ENCODE assay signal across 9 cellular contexts in genomic region chr20:35561268-35561667, GRCh38. TPM values are rescaled to one million over a fixed set of nuclear protein-coding genes. Genes with fewer than 3 reads are reported as not detected.
DNase-seq lines count a peak whose midpoint lies in the region; ATAC-seq and TF ChIP-seq lines count a peak whose summit lies in the region.
"Had no signal": no experiment of that assay in that cellular context is flagged by ENCODE, and none has a peak within 500 bp of the region (broad histone marks: within the 10 kb centered on the region; RNA-seq: fewer than 3 reads in every experiment).

No MANE protein-coding gene starts in this region.

- 28% methylated on average over 7 of the region's 7 CpGs for WGBS in liver

- no peak for ATAC-seq in GM19397 (IDR thresholded peaks at IDR 0.05; ENCODE audit: unreplicated experiment)
- no peak for ATAC-seq in HG02610 (IDR thresholded peaks at IDR 0.05; ENCODE audit: unreplicated experiment)

- H3K4me1 ChIP-seq in liver (ENCODE audit: control insufficient read depth in 4 of 4, insufficient read depth in 4 of 4, low read length in 3 of 4), result no peaks in the 10 kb centered on the region

- H3K4me3 ChIP-seq in GM06990 (replicated peaks; ENCODE audit: low read depth, low read length) (no peak overlapping the region), liver (ENCODE audit: low read depth in 1 of 3, low read length in 3 of 3) (no peak overlapping the region)
- H3K4me3 ChIP-seq: dorsolateral prefrontal cortex had no signal

- H3K36me3 ChIP-seq in GM06990 (ENCODE audit: control insufficient read depth, insufficient read depth, low read length) (peaks cover 8% of the 10 kb centered on the region), liver (ENCODE audit: control insufficient read depth in 4 of 4, insufficient read depth in 3 of 4, low read depth in 1 of 4, low read length in 3 of 4) (peaks cover 6 to 12% (median 10%) of the 10 kb centered on the region in 4 donors)

- TF ChIP-seq CTCF in GM06990 (IDR thresholded peaks at IDR 0.05; ENCODE audit: insufficient read depth, low read length, poor library complexity, severe bottlenecking) (peak; percentile 59), liver (IDR thresholded peaks at IDR 0.05; ENCODE audit: low read depth, low read length, missing input control) (peak; percentile 17)

- H3K9ac ChIP-seq in liver (ENCODE audit: low read depth in 1 of 2, low read length in 2 of 2), result no peak overlapping the region

- no peaks in the 10 kb centered on the region for H3K27me3 ChIP-seq in GM06990 (replicated peaks; ENCODE audit: control insufficient read depth, insufficient read depth, low read length)
- no peaks in the 10 kb centered on the region for H3K27me3 ChIP-seq in liver (ENCODE audit: control insufficient read depth in 4 of 4, insufficient read depth in 4 of 4, low read length in 3 of 4)
- H3K27me3 ChIP-seq: dorsolateral prefrontal cortex had no signal

- TF ChIP-seq RAD21 in liver (IDR thresholded peaks at IDR 0.05), result peak; percentile 60 to 68

- H3K27ac ChIP-seq in liver (ENCODE audit: low read depth in 1 of 2, low read length in 2 of 2), result no peak overlapping the region
- H3K27ac ChIP-seq: dorsolateral prefrontal cortex had no signal

- no peaks in the 10 kb centered on the region for H3K9me3 ChIP-seq in liver (ENCODE audit: control insufficient read depth in 4 of 4, low read length in 3 of 4)

- DNase-seq in AG08396 (ENCODE audit: low spot score), result peak; percentile 84
- no peak for DNase-seq in GM06990 (ENCODE audit: extremely low read depth, insufficient read length)
- DNase-seq in NCI-H2171 treated with DMSO at 0.1 percent for 48 hours (lab: John Stamatoyannopoulos, UW), result peak; percentile 57
- DNase-seq in astrocyte of the hippocampus (ENCODE audit: low read depth, low spot score), result peak; percentile 84
- no peak for DNase-seq in mucosa of gallbladder (ENCODE audit: low spot score)

TF ChIP-seq in liver, 16 proteins besides CTCF, POLR2A, EP300 and RAD21:
- TF ChIP-seq FOXA2 (IDR thresholded peaks at IDR 0.05), result no peak
- no peak for TF ChIP-seq ATF3 (IDR thresholded peaks at IDR 0.05)
- TF ChIP-seq MAX (IDR thresholded peaks at IDR 0.05), result no peak
- no peak for TF ChIP-seq NR2F2 (IDR thresholded peaks at IDR 0.05)
- TF ChIP-seq YY1 (IDR thresholded peaks at IDR 0.05), result no peak
- TF ChIP-seq EGR1 (IDR thresholded peaks at IDR 0.05; ENCODE audit: low read depth in 2 of 2), result no peak
- TF ChIP-seq REST (IDR thresholded peaks at IDR 0.05), result no peak
- no peak for TF ChIP-seq HNF4A (conservative IDR thresholded peaks at IDR 0.05)
- no peak for TF ChIP-seq RXRA (IDR thresholded peaks at IDR 0.05)
- TF ChIP-seq SP1 (IDR thresholded peaks at IDR 0.05), result no peak
- TF ChIP-seq GABPA (IDR thresholded peaks at IDR 0.05 in 1 of 2, conservative IDR thresholded peaks at IDR 0.05 in 1 of 2), result no peak
- no peak for TF ChIP-seq FOXA1 (IDR thresholded peaks at IDR 0.05)
- TF ChIP-seq ZBTB33 (IDR thresholded peaks at IDR 0.05), result no peak
- no peak for TF ChIP-seq TAF1 (conservative IDR thresholded peaks at IDR 0.05)
- TF ChIP-seq HNF4G (IDR thresholded peaks at IDR 0.05), result no peak
- TF ChIP-seq JUND (IDR thresholded peaks at IDR 0.05), result no peak

RNA-seq across cellular contexts. Expression of gene ERGIC3, which starts 19.4 kb away (rescaled TPM):
- total RNA-seq in liver (100 to 1,000 TPM; 110 to 167 TPM), mucosa of gallbladder (319 TPM)
- polyA plus RNA-seq in liver, result 100 to 1,000 TPM; 115 to 124 TPM

RNA-seq across cellular contexts. Expression of gene C20orf173, which starts 31.8 kb away (rescaled TPM):
- not detected for total RNA-seq in liver
- polyA plus RNA-seq in liver, result not detected
- total RNA-seq in mucosa of gallbladder, result not detected
- total RNA-seq: dorsolateral prefrontal cortex had no signal

RNA-seq across cellular contexts. Expression of gene SPAG4, which starts 54.4 kb away (rescaled TPM):
- total RNA-seq in liver (1 to 10 TPM; 3.3 to 3.5 TPM), mucosa of gallbladder (7.2 TPM)
- polyA plus RNA-seq in liver, result 1 to 10 TPM; 2.1 to 4.6 TPM

Comparison
In these comparisons a context has a peak if more than half of its experiments do, and no peak if none do; other contexts are left out.
1. DNase-seq: peak in AG08396 (single experiment), NCI-H2171 treated with DMSO at 0.1 percent for 48 hours (single experiment) and astrocyte of the hippocampus (single experiment); none in GM06990 (single experiment) and mucosa of gallbladder (single experiment).